ENCODE assay signal across 1 cellular context in genomic region chr1:6579374-6580118, GRCh38.
A peak's percentile ranks its signal among the peaks of the same experiment; 100 is the strongest.
TF ChIP-seq lines count a peak whose summit lies in the region.

Gene ZBTB48 (plus strand): TSS chr1:6579994. CDS start chr1:6580610, 616 bp downstream.

TF ChIP-seq in GM23338, 12 proteins besides CTCF, POLR2A, EP300 and RAD21 (continued from another document):
- TF ChIP-seq, protein P1, sequence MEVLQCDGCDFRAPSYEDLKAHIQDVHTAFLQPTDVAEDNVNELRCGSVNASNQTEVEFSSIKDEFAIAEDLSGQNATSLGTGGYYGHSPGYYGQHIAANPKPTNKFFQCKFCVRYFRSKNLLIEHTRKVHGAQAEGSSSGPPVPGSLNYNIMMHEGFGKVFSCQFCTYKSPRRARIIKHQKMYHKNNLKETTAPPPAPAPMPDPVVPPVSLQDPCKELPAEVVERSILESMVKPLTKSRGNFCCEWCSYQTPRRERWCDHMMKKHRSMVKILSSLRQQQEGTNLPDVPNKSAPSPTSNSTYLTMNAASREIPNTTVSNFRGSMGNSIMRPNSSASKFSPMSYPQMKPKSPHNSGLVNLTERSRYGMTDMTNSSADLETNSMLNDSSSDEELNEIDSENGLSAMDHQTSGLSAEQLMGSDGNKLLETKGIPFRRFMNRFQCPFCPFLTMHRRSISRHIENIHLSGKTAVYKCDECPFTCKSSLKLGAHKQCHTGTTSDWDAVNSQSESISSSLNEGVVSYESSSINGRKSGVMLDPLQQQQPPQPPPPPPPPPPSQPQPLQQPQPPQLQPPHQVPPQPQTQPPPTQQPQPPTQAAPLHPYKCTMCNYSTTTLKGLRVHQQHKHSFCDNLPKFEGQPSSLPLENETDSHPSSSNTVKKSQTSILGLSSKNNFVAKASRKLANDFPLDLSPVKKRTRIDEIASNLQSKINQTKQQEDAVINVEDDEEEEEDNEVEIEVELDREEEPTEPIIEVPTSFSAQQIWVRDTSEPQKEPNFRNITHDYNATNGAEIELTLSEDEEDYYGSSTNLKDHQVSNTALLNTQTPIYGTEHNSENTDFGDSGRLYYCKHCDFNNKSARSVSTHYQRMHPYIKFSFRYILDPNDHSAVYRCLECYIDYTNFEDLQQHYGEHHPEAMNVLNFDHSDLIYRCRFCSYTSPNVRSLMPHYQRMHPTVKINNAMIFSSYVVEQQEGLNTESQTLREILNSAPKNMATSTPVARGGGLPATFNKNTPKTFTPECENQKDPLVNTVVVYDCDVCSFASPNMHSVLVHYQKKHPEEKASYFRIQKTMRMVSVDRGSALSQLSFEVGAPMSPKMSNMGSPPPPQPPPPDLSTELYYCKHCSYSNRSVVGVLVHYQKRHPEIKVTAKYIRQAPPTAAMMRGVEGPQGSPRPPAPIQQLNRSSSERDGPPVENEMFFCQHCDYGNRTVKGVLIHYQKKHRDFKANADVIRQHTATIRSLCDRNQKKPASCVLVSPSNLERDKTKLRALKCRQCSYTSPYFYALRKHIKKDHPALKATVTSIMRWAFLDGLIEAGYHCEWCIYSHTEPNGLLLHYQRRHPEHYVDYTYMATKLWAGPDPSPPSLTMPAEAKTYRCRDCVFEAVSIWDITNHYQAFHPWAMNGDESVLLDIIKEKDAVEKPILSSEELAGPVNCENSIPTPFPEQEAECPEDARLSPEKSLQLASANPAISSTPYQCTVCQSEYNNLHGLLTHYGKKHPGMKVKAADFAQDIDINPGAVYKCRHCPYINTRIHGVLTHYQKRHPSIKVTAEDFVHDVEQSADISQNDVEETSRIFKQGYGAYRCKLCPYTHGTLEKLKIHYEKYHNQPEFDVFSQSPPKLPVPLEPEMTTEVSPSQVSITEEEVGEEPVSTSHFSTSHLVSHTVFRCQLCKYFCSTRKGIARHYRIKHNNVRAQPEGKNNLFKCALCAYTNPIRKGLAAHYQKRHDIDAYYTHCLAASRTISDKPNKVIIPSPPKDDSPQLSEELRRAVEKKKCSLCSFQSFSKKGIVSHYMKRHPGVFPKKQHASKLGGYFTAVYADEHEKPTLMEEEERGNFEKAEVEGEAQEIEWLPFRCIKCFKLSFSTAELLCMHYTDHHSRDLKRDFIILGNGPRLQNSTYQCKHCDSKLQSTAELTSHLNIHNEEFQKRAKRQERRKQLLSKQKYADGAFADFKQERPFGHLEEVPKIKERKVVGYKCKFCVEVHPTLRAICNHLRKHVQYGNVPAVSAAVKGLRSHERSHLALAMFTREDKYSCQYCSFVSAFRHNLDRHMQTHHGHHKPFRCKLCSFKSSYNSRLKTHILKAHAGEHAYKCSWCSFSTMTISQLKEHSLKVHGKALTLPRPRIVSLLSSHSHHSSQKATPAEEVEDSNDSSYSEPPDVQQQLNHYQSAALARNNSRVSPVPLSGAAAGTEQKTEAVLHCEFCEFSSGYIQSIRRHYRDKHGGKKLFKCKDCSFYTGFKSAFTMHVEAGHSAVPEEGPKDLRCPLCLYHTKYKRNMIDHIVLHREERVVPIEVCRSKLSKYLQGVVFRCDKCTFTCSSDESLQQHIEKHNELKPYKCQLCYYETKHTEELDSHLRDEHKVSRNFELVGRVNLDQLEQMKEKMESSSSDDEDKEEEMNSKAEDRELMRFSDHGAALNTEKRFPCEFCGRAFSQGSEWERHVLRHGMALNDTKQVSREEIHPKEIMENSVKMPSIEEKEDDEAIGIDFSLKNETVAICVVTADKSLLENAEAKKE (CRISPR knock-in tag; IDR thresholded peaks at IDR 0.05), result no peak
- TF ChIP-seq ZNF114 (CRISPR knock-in tag; IDR thresholded peaks at IDR 0.05) (no peak), NANOG (IDR thresholded peaks at IDR 0.05; ENCODE audit: borderline replicate concordance) (no peak), ZNF331 (CRISPR knock-in tag; IDR thresholded peaks at IDR 0.05; ENCODE audit: low read depth) (no peak), POLR2AphosphoS5 (IDR thresholded peaks at IDR 0.05; ENCODE audit: low read depth) (peak; percentile 99), STAT1 (IDR thresholded peaks at IDR 0.05; ENCODE audit: unreplicated experiment) (no peak), EZH2 (IDR thresholded peaks at IDR 0.05; ENCODE audit: low read depth, unreplicated experiment) (no peak), JUNB (IDR thresholded peaks at IDR 0.05; ENCODE audit: unreplicated experiment) (no peak), EZH2phosphoT487 (IDR thresholded peaks at IDR 0.05; ENCODE audit: unreplicated experiment) (no peak)
